In the genomic region with DNA sequence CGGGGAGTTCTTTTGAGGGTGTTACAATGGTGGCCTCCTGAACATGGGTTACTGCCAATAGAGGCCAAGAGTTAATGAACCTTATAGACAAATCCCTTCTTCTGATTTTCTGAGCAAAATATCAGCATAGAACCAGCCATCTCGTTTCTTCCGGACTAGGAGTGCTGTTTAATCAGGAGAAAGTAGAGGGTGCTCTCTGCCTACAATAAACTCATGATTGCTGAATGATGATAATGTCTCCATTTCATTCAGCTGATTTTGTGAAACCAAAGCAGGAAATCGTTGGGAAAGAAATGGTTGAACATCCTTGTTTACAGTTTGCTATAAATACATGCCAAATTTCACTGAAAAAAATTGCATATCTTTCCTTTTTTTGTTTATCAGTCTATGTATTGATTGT, we compare ENCODE assay signal across 1 cellular context.
TF ChIP-seq lines count a peak whose summit lies in the region.

No MANE protein-coding gene starts in this region.

TF ChIP-seq in Ishikawa, 13 proteins besides CTCF, POLR2A, EP300 and RAD21 (continued from another document):
- TF ChIP-seq, protein P1, sequence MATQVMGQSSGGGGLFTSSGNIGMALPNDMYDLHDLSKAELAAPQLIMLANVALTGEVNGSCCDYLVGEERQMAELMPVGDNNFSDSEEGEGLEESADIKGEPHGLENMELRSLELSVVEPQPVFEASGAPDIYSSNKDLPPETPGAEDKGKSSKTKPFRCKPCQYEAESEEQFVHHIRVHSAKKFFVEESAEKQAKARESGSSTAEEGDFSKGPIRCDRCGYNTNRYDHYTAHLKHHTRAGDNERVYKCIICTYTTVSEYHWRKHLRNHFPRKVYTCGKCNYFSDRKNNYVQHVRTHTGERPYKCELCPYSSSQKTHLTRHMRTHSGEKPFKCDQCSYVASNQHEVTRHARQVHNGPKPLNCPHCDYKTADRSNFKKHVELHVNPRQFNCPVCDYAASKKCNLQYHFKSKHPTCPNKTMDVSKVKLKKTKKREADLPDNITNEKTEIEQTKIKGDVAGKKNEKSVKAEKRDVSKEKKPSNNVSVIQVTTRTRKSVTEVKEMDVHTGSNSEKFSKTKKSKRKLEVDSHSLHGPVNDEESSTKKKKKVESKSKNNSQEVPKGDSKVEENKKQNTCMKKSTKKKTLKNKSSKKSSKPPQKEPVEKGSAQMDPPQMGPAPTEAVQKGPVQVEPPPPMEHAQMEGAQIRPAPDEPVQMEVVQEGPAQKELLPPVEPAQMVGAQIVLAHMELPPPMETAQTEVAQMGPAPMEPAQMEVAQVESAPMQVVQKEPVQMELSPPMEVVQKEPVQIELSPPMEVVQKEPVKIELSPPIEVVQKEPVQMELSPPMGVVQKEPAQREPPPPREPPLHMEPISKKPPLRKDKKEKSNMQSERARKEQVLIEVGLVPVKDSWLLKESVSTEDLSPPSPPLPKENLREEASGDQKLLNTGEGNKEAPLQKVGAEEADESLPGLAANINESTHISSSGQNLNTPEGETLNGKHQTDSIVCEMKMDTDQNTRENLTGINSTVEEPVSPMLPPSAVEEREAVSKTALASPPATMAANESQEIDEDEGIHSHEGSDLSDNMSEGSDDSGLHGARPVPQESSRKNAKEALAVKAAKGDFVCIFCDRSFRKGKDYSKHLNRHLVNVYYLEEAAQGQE (IDR thresholded peaks at IDR 0.05; ENCODE audit: low read depth) = no peak
- TF ChIP-seq TAF1 (IDR thresholded peaks at IDR 0.05; ENCODE audit: low read depth) = no peak
